ENCODE assay signal across 1 cellular context in the genomic region with DNA sequence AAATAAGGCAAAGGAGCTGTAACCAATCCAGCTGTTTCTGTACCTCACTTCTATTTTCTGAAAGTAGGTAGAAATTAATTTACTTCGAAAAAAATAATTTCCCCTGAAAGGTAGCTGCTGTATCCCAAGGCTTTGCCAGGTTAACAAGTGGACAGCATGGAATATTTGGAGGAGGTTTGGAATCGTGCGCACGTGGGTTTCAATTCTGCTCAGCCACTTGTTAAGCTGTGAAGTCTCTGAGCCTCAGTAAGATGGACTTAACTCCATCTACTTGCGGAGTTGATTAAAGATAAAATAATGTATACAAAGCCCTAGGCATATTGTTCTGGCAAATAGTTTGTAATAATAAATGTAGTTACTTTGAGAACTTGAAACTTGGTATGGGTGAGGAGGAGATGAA.
TF ChIP-seq lines count a peak whose summit lies in the region.

No MANE protein-coding gene starts in this region.

TF ChIP-seq in A549, 52 proteins besides CTCF, POLR2A, EP300 and RAD21 (continued from another document):
- TF ChIP-seq, protein P1, sequence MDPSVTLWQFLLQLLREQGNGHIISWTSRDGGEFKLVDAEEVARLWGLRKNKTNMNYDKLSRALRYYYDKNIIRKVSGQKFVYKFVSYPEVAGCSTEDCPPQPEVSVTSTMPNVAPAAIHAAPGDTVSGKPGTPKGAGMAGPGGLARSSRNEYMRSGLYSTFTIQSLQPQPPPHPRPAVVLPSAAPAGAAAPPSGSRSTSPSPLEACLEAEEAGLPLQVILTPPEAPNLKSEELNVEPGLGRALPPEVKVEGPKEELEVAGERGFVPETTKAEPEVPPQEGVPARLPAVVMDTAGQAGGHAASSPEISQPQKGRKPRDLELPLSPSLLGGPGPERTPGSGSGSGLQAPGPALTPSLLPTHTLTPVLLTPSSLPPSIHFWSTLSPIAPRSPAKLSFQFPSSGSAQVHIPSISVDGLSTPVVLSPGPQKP (IDR thresholded peaks at IDR 0.05; ENCODE audit: low read depth, low read length) = no peak
- TF ChIP-seq, protein P2, sequence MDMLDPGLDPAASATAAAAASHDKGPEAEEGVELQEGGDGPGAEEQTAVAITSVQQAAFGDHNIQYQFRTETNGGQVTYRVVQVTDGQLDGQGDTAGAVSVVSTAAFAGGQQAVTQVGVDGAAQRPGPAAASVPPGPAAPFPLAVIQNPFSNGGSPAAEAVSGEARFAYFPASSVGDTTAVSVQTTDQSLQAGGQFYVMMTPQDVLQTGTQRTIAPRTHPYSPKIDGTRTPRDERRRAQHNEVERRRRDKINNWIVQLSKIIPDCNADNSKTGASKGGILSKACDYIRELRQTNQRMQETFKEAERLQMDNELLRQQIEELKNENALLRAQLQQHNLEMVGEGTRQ (IDR thresholded peaks at IDR 0.05) = no peak
- TF ChIP-seq, protein P3, sequence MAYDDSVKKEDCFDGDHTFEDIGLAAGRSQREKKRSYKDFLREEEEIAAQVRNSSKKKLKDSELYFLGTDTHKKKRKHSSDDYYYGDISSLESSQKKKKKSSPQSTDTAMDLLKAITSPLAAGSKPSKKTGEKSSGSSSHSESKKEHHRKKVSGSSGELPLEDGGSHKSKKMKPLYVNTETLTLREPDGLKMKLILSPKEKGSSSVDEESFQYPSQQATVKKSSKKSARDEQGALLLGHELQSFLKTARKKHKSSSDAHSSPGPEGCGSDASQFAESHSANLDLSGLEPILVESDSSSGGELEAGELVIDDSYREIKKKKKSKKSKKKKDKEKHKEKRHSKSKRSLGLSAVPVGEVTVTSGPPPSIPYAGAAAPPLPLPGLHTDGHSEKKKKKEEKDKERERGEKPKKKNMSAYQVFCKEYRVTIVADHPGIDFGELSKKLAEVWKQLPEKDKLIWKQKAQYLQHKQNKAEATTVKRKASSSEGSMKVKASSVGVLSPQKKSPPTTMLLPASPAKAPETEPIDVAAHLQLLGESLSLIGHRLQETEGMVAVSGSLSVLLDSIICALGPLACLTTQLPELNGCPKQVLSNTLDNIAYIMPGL (CRISPR knock-in tag; IDR thresholded peaks at IDR 0.05; ENCODE audit: borderline replicate concordance) = no peak
- TF ChIP-seq RCOR1 (IDR thresholded peaks at IDR 0.05; ENCODE audit: low read depth, low read length) = no peak
- no peak for TF ChIP-seq HOXB13 (CRISPR knock-in tag; IDR thresholded peaks at IDR 0.05; ENCODE audit: low read depth)
- no peak for TF ChIP-seq JUNB (IDR thresholded peaks at IDR 0.05)
- TF ChIP-seq EHF (CRISPR knock-in tag; IDR thresholded peaks at IDR 0.05) = no peak
- TF ChIP-seq, protein P4, sequence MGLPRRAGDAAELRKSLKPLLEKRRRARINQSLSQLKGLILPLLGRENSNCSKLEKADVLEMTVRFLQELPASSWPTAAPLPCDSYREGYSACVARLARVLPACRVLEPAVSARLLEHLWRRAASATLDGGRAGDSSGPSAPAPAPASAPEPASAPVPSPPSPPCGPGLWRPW (IDR thresholded peaks at IDR 0.05) = no peak
- no peak for TF ChIP-seq HEYL (CRISPR knock-in tag; IDR thresholded peaks at IDR 0.05)
- no peak for TF ChIP-seq CEBPB (IDR thresholded peaks at IDR 0.05)
- TF ChIP-seq CHD2 (IDR thresholded peaks at IDR 0.05; ENCODE audit: low read length, partially characterized antibody) = no peak
- no peak for TF ChIP-seq TFCP2L1 (CRISPR knock-in tag; IDR thresholded peaks at IDR 0.05)
- TF ChIP-seq EHMT2 (IDR thresholded peaks at IDR 0.05; ENCODE audit: low read depth) = no peak
- TF ChIP-seq, protein P5, sequence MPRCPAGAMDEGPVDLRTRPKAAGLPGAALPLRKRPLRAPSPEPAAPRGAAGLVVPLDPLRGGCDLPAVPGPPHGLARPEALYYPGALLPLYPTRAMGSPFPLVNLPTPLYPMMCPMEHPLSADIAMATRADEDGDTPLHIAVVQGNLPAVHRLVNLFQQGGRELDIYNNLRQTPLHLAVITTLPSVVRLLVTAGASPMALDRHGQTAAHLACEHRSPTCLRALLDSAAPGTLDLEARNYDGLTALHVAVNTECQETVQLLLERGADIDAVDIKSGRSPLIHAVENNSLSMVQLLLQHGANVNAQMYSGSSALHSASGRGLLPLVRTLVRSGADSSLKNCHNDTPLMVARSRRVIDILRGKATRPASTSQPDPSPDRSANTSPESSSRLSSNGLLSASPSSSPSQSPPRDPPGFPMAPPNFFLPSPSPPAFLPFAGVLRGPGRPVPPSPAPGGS (IDR thresholded peaks at IDR 0.05) = no peak
- no peak for TF ChIP-seq HOXA7 (CRISPR knock-in tag; IDR thresholded peaks at IDR 0.05)
- TF ChIP-seq PHF8 (IDR thresholded peaks at IDR 0.05; ENCODE audit: borderline replicate concordance, low read depth) = no peak
